Comparison of ENCODE assay signal across 14 cellular contexts in genomic region chr5:113038714-113039113, GRCh38.
DNase-seq lines count a peak whose midpoint lies in the region; ATAC-seq lines count a peak whose summit lies in the region.
"Had no signal": no experiment of that assay in that cellular context is flagged by ENCODE, and none has a peak within 500 bp of the region (broad histone marks: within the 10 kb centered on the region; RNA-seq: fewer than 3 reads in every experiment).

No MANE protein-coding gene starts in this region.

- H3K9me3 Mint-ChIP-seq in T-cell: no peaks in the 10 kb centered on the region
- H3K9me3 Mint-ChIP-seq: activated CD4-positive, alpha-beta T cell treated with anti-CD3 and anti-CD28 coated beads, Interleukin-2, amount 10 ng/mL, durations not matched to agents 24 days and 14 days; central memory CD8-positive, alpha-beta T cell had no signal

- H3K4me1 Mint-ChIP-seq in T-cell: peaks cover 5 to 12% (median 11%) of the 10 kb centered on the region in 3 donors

- ATAC-seq in esophagus mucosa: peak; percentile 81
- no peak for ATAC-seq in T-cell (replicated peaks in 1 of 4)
- no peak for ATAC-seq in HG02973 (IDR thresholded peaks at IDR 0.05; ENCODE audit: unreplicated experiment)
- ATAC-seq: gastroesophageal sphincter had no signal

- no peaks in the 10 kb centered on the region for H3K27me3 ChIP-seq in H7 (ENCODE audit: control insufficient read depth, insufficient read depth, low read length)
- H3K27me3 ChIP-seq: gastroesophageal sphincter had no signal

- H3K4me3 ChIP-seq in H7 (ENCODE audit: insufficient read depth, low read depth, low read length): no peak overlapping the region
- H3K4me3 ChIP-seq: gastroesophageal sphincter, left ventricle myocardium inferior had no signal

- POLR2A ChIA-PET in T-cell (lab: Charles Lee): no interaction called here

- no peak overlapping the region for H3K4me3 Mint-ChIP-seq in T-cell
- H3K4me3 Mint-ChIP-seq: activated CD4-positive, alpha-beta T cell treated with anti-CD3 and anti-CD28 coated beads, Interleukin-2, amount 10 ng/mL, durations not matched to agents 24 days and 14 days; central memory CD8-positive, alpha-beta T cell had no signal

- CTCF ChIA-PET in T-cell (lab: Charles Lee): no interaction called here

- DNase-seq in H7 (peak; percentile 37), RKO (ENCODE audit: low spot score) (peak; percentile 9), pulmonary artery endothelial cell (ENCODE audit: low read depth, low spot score) (peak; percentile 54), T-cell (no peak), iPS-NIHi7 (ENCODE audit: extremely low spot score) (no peak)
- DNase-seq: activated CD4-positive, alpha-beta T cell treated with anti-CD3 and anti-CD28 coated beads, Interleukin-2, amount 10 ng/mL, durations not matched to agents 24 days and 14 days; activated effector memory CD4-positive, alpha-beta T cell treated with Interleukin-2 at 50 U/mL for 16 hours; left ventricle myocardium inferior; NCI-H2107; Right ventricle myocardium superior had no signal

- H3K36me3 Mint-ChIP-seq in T-cell: peaks cover 19% of the 10 kb centered on the region

- no peak overlapping the region for H3K27ac Mint-ChIP-seq in T-cell
- H3K27ac Mint-ChIP-seq: activated CD4-positive, alpha-beta T cell treated with anti-CD3 and anti-CD28 coated beads, Interleukin-2, amount 10 ng/mL, durations not matched to agents 24 days and 14 days had no signal

- H3K27me3 Mint-ChIP-seq in T-cell: no peaks in the 10 kb centered on the region
- H3K27me3 Mint-ChIP-seq: central memory CD8-positive, alpha-beta T cell had no signal

- no peaks in the 10 kb centered on the region for H3K36me3 ChIP-seq in H7 (replicated peaks; ENCODE audit: control insufficient read depth, insufficient read depth, low read length)

Comparison
In these comparisons a context has a peak if more than half of its experiments do, and no peak if none do; other contexts are left out.
1. DNase-seq: peak in H7 (single experiment), RKO (single experiment) and pulmonary artery endothelial cell (single experiment); none in T-cell (0 of 34) and iPS-NIHi7 (single experiment).